7 cellular contexts compared by ENCODE assay signal in genomic region chr3:153190923-153191322, GRCh38.
"Had no signal": no experiment of that assay in that cellular context is flagged by ENCODE, and none has a peak within 500 bp of the region (broad histone marks: within the 10 kb centered on the region; RNA-seq: fewer than 3 reads in every experiment).

No MANE protein-coding gene starts in this region.

- FAIRE-seq: GM12878, GM12891, GM12892, GM18507, GM19239 had no signal

- ATAC-seq: GM12878 had no signal

- H3K4me3 ChIP-seq: GM12878 had no signal

- DNase-seq: GDM1, GF-D8 had no signal
